ENCODE assay signal across 8 cellular contexts in the genomic region with DNA sequence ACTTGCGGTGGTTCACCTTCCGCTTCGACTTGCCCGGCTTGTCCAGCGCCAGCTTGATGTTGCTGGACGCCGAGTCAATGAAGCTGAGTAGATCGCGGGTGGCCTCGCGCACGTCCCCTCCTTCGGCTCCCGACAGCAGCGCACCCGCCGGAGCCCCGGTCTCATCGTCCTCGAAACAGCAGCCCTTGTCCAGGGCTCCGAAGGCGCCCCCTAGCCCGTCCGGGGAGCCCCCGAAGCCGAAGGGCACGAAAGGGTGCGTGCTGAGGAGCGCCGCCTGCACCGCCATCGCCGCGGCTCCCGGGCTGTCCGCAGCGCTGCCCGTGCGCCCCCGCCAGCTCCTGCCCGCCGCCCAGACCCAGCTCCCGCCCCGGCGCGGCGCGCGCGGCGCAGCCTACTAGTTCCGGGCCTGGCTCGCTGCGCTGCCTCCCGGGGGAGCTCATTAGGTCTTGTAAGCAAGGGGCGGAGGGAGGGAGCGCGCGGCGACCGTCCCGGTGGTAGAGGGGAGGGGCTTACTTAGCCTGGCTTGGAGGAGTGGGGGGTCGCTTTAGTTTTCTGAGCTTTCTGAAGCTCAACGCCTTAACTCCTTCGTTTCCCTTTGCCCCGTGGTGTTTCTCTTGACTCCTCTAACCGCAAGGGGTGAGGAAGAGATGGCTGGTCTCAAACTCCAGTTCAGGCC. TPM values are rescaled to one million over a fixed set of nuclear protein-coding genes. Genes with fewer than 3 reads are reported as not detected.
A peak's percentile ranks its signal among the peaks of the same experiment; 100 is the strongest.
DNase-seq lines count a peak whose midpoint lies in the region; ATAC-seq and TF ChIP-seq lines count a peak whose summit lies in the region.

A gene with protein sequence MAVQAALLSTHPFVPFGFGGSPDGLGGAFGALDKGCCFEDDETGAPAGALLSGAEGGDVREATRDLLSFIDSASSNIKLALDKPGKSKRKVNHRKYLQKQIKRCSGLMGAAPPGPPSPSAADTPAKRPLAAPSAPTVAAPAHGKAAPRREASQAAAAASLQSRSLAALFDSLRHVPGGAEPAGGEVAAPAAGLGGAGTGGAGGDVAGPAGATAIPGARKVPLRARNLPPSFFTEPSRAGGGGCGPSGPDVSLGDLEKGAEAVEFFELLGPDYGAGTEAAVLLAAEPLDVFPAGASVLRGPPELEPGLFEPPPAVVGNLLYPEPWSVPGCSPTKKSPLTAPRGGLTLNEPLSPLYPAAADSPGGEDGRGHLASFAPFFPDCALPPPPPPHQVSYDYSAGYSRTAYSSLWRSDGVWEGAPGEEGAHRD (minus strand): TSS at position 421 of the 676 bp plus-strand sequence. CDS start 135 bp downstream, at position 286.

- H3K27me3 Mint-ChIP-seq in activated CD8-positive, alpha-beta T cell treated with anti-CD3 and anti-CD28 coated beads, Interleukin-2, amount 10 ng/mL, durations not matched to agents 7 days and 5 days (ENCODE audit: low read depth), result peaks cover 61% of the 10 kb centered on the region

- H3K36me3 ChIP-seq in esophagus squamous epithelium (no peaks in the 10 kb centered on the region), mucosa of rectum (ENCODE audit: control insufficient read depth in 2 of 2, insufficient read depth in 2 of 2, low read length in 2 of 2) (no peaks in the 10 kb centered on the region), tibial artery (no peaks in the 10 kb centered on the region)

- H3K27me3 ChIP-seq in esophagus squamous epithelium (peaks cover 0 to 69% (median 6%) of the 10 kb centered on the region in 4 donors), mucosa of rectum (ENCODE audit: control insufficient read depth in 2 of 2, insufficient read depth in 2 of 2, low read length in 2 of 2) (peaks cover 19 to 36% of the 10 kb centered on the region in 2 donors), tibial artery (peaks cover 0 to 8% of the 10 kb centered on the region in 2 donors)

- H3K9me3 ChIP-seq in esophagus squamous epithelium, result no peaks in the 10 kb centered on the region
- no peaks in the 10 kb centered on the region for H3K9me3 ChIP-seq in mucosa of rectum (ENCODE audit: control insufficient read depth in 2 of 2, low read length in 2 of 2)
- H3K9me3 ChIP-seq in tibial artery, result no peaks in the 10 kb centered on the region

- no peaks in the 10 kb centered on the region for H3K4me1 Mint-ChIP-seq in activated CD8-positive, alpha-beta T cell treated with anti-CD3 and anti-CD28 coated beads, Interleukin-2, amount 10 ng/mL, durations not matched to agents 7 days and 5 days (ENCODE audit: low read depth)

- peak within 1 kb of the TSS in 3 of 4 donors; percentile 51 to 66 (median 65) for H3K27ac ChIP-seq in esophagus squamous epithelium
- H3K27ac ChIP-seq in mucosa of rectum (ENCODE audit: low read depth in 2 of 2, low read length in 2 of 2), result no peak within 1 kb of the TSS
- peak within 1 kb of the TSS; percentile 57 to 68 for H3K27ac ChIP-seq in tibial artery

- peak within 1 kb of the TSS in 1 of 2 donors; percentile 6 for H3K9ac ChIP-seq in mucosa of rectum (ENCODE audit: low read depth in 1 of 2, low read length in 2 of 2)

- H3K4me3 ChIP-seq in NB4 (ENCODE audit: low read depth, low read length) (no peak within 1 kb of the TSS), esophagus squamous epithelium (peak within 1 kb of the TSS; percentile 45 to 75 (median 60)), mucosa of rectum (ENCODE audit: low read length in 2 of 2) (peak within 1 kb of the TSS; percentile 57 to 67), tibial artery (peak within 1 kb of the TSS; percentile 59 to 70)

- H3K27ac Mint-ChIP-seq in activated CD8-positive, alpha-beta T cell treated with anti-CD3 and anti-CD28 coated beads, Interleukin-2, amount 10 ng/mL, durations not matched to agents 7 days and 5 days, result no peak within 1 kb of the TSS

- intact Hi-C loops in esophagus squamous epithelium (cut with DNase I) (no loop called here), tibial artery (cut with DNase I; ENCODE audit: low total_unique reads) (no loop called here)

- no peak for TF ChIP-seq CTCF in NB4 (IDR thresholded peaks at IDR 0.05; ENCODE audit: low read depth, low read length)
- no peak for TF ChIP-seq CTCF in esophagus squamous epithelium (IDR thresholded peaks at IDR 0.05)
- no peak for TF ChIP-seq CTCF in tibial artery (IDR thresholded peaks at IDR 0.05)

- H3K4me1 ChIP-seq in esophagus squamous epithelium (peaks cover 0 to 20% (median 0%) of the 10 kb centered on the region in 3 donors), mucosa of rectum (ENCODE audit: control insufficient read depth in 2 of 2, insufficient read depth in 2 of 2, low read length in 2 of 2) (peaks cover 0 to 4% of the 10 kb centered on the region in 2 donors), tibial artery (peaks cover 0 to 18% (median 10%) of the 10 kb centered on the region in 4 donors)

- DNase-seq in GM03348 (ENCODE audit: low spot score), result peak; percentile 35
- peak; percentile 21 for DNase-seq in NB4 (ENCODE audit: low read depth)
- DNase-seq in activated CD8-positive, alpha-beta T cell treated with anti-CD3 and anti-CD28 coated beads, Interleukin-2, amount 10 ng/mL, durations not matched to agents 7 days and 5 days, result peak; percentile 42
- DNase-seq in esophagus squamous epithelium (lab: John Stamatoyannopoulos, UW), result no peak
- DNase-seq in tibial artery, result peak; percentile 59 to 75
- DNase-seq in NCI-H226, result no peak

- 1 to 25% methylated on average over 3 to 23 of the region's 67 CpGs for WGBS in esophagus squamous epithelium, 2 donors

- H3K4me3 Mint-ChIP-seq in activated CD8-positive, alpha-beta T cell treated with anti-CD3 and anti-CD28 coated beads, Interleukin-2, amount 10 ng/mL, durations not matched to agents 7 days and 5 days, result peak within 1 kb of the TSS; percentile 56

- POLR2A ChIA-PET in activated CD8-positive, alpha-beta T cell treated with anti-CD3 and anti-CD28 coated beads, Interleukin-2, amount 10 ng/mL, durations not matched to agents 7 days and 5 days (lab: Charles Lee), result no interaction called here

- peak; percentile 81 for ATAC-seq in activated CD8-positive, alpha-beta T cell treated with anti-CD3 and anti-CD28 coated beads, Interleukin-2, amount 10 ng/mL, durations not matched to agents 7 days and 5 days
- ATAC-seq in GM21529 (IDR thresholded peaks at IDR 0.05; ENCODE audit: unreplicated experiment), result no peak

- H3K36me3 Mint-ChIP-seq in activated CD8-positive, alpha-beta T cell treated with anti-CD3 and anti-CD28 coated beads, Interleukin-2, amount 10 ng/mL, durations not matched to agents 7 days and 5 days (ENCODE audit: low read depth), result no peaks in the 10 kb centered on the region

- no peaks in the 10 kb centered on the region for H3K9me3 Mint-ChIP-seq in activated CD8-positive, alpha-beta T cell treated with anti-CD3 and anti-CD28 coated beads, Interleukin-2, amount 10 ng/mL, durations not matched to agents 7 days and 5 days (ENCODE audit: insufficient read depth)

- CTCF ChIA-PET in activated CD8-positive, alpha-beta T cell treated with anti-CD3 and anti-CD28 coated beads, Interleukin-2, amount 10 ng/mL, durations not matched to agents 7 days and 5 days (lab: Charles Lee), result interaction anchor here (1.0 to 1.7 kb wide), 6 partner anchors 10 to 43 kb away, joined by 3 to 6 read pairs (median 4); no protein-coding TSS in a partner anchor

- TF ChIP-seq POLR2A in NB4 (IDR thresholded peaks at IDR 0.05; ENCODE audit: extremely low read depth, insufficient read length), result no peak
- no peak for TF ChIP-seq POLR2A in esophagus squamous epithelium (IDR thresholded peaks at IDR 0.05)

RNA-seq across cellular contexts. Expression of the gene that starts here (rescaled TPM):
- total RNA-seq in activated CD8-positive, alpha-beta T cell treated with anti-CD3 and anti-CD28 coated beads, Interleukin-2, amount 10 ng/mL, durations not matched to agents 7 days and 5 days, result not detected
- total RNA-seq in esophagus squamous epithelium, result under 1 TPM; 0.13 to 0.57 (median 0.34) TPM

Comparison
In these comparisons a context has a peak if more than half of its experiments do, and no peak if none do; other contexts are left out.
1. Peak in DNase-seq and ATAC-seq in activated CD8-positive, alpha-beta T cell treated with anti-CD3 and anti-CD28 coated beads, Interleukin-2, amount 10 ng/mL, durations not matched to agents 7 days and 5 days; RNA of the gene not detected or under 1 TPM.
2. DNase-seq: peak in GM03348 (single experiment), NB4 (single experiment) and tibial artery (2 of 2); none in esophagus squamous epithelium (single experiment) and NCI-H226 (single experiment).
3. H3K27ac ChIP-seq: peak in esophagus squamous epithelium (3 of 4) and tibial artery (2 of 2); none in mucosa of rectum (0 of 2).